In the genomic region with DNA sequence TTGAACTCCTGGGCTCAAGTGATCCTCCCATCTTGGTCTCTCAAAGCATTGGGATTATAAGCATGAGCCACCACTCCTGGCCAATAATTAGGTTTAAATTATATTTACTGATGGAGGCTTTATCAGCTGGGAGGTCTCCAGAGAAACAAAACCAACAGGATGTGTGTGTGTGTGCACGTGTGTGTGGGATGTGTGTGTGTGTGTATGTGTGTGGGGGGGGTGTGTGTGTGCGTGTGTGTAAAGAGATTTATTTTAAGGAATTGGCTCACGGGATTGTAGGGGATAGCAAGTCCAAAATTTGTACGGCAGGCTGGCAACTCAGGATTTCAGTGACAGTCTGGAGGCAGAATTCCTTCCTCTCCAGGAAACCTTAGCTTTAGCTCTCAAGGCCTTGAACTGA, we compare ENCODE assay signal across 1 cellular context.
TF ChIP-seq lines count a peak whose summit lies in the region.

No MANE protein-coding gene starts in this region.

TF ChIP-seq in HEK293, 187 proteins besides CTCF, POLR2A, EP300 and RAD21 (continued from another document):
- TF ChIP-seq ZNF335 (tag by site-specific recombination; conservative IDR thresholded peaks at IDR 0.05) = no peak
- TF ChIP-seq, protein P1, sequence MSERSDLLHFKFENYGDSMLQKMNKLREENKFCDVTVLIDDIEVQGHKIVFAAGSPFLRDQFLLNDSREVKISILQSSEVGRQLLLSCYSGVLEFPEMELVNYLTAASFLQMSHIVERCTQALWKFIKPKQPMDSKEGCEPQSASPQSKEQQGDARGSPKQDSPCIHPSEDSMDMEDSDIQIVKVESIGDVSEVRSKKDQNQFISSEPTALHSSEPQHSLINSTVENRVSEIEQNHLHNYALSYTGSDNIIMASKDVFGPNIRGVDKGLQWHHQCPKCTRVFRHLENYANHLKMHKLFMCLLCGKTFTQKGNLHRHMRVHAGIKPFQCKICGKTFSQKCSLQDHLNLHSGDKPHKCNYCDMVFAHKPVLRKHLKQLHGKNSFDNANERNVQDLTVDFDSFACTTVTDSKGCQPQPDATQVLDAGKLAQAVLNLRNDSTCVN (tag by site-specific recombination; optimal IDR thresholded peaks at IDR 0.05) = no peak
- TF ChIP-seq, protein P2, sequence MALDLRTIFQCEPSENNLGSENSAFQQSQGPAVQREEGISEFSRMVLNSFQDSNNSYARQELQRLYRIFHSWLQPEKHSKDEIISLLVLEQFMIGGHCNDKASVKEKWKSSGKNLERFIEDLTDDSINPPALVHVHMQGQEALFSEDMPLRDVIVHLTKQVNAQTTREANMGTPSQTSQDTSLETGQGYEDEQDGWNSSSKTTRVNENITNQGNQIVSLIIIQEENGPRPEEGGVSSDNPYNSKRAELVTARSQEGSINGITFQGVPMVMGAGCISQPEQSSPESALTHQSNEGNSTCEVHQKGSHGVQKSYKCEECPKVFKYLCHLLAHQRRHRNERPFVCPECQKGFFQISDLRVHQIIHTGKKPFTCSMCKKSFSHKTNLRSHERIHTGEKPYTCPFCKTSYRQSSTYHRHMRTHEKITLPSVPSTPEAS (tag by site-specific recombination; IDR thresholded peaks at IDR 0.05) = peak; percentile 89
TF ChIP-seq in HEK293: peak in this region for 6.
